ENCODE assay signal across 18 cellular contexts in the genomic region with DNA sequence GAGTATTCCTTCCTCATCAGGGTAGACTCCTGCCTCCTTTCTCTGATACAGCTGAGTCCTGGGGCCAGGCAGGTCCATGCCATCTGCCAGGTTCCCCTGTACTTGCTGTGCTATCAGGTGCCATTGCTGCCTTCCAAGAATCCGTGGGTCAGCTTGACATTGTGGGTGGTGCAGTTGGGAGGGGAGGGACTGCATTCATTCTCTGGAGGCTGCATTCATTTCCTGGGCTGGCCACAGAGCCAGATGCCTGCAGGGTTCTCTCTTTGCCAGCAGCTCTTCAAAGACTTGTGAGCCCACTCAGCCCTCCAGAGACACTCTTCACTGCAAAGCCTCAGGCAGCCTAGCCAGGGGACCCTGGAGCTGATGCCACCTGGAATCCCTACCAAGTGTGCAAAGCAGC. TPM values are rescaled to one million over a fixed set of nuclear protein-coding genes. Genes with fewer than 3 reads are reported as not detected.
DNase-seq lines count a peak whose midpoint lies in the region; ATAC-seq, FAIRE-seq and TF ChIP-seq lines count a peak whose summit lies in the region.
"Had no signal": no experiment of that assay in that cellular context is flagged by ENCODE, and none has a peak within 500 bp of the region (broad histone marks: within the 10 kb centered on the region; RNA-seq: fewer than 3 reads in every experiment).

No MANE protein-coding gene starts in this region.

- TF ChIP-seq POLR2A in NB4 (IDR thresholded peaks at IDR 0.05; ENCODE audit: extremely low read depth, insufficient read length): no peak

- no peaks in the 10 kb centered on the region for H3K9me3 Mint-ChIP-seq in progenitor cell of endocrine pancreas (ENCODE audit: low read depth)
- H3K9me3 Mint-ChIP-seq: CD8-positive, alpha-beta T cell; nephron progenitor cell had no signal

- peak; percentile 52 for DNase-seq in ELR (ENCODE audit: low read depth)
- DNase-seq in NB4 (ENCODE audit: low read depth): peak; percentile 15
- peak; percentile 29 for DNase-seq in astrocyte of the hippocampus (ENCODE audit: low read depth, low spot score)
- DNase-seq in progenitor cell of endocrine pancreas (ENCODE audit: low spot score, unreplicated experiment): no peak
- no peak for DNase-seq in frontal cortex (ENCODE audit: low spot score in 2 of 2)
- DNase-seq in activated CD4-positive, alpha-beta T cell treated with anti-CD3 and anti-CD28 coated beads, Interleukin-2, amount 50 U/mL, for 4 hours: no peak
- no peak for DNase-seq in HuH-7 (ENCODE audit: low spot score)
- DNase-seq: activated naive CD4-positive, alpha-beta T cell; CD8-positive, alpha-beta T cell; NCI-H345; nephron progenitor cell; T-helper 9 cell had no signal

- no peak overlapping the region for H3K4me3 Mint-ChIP-seq in progenitor cell of endocrine pancreas (ENCODE audit: low read depth)
- H3K4me3 Mint-ChIP-seq: CD8-positive, alpha-beta T cell; nephron progenitor cell had no signal

- no peaks in the 10 kb centered on the region for H3K36me3 Mint-ChIP-seq in progenitor cell of endocrine pancreas (ENCODE audit: insufficient read depth)
- H3K36me3 Mint-ChIP-seq: CD8-positive, alpha-beta T cell had no signal

- no peak for ATAC-seq in GM19324 (IDR thresholded peaks at IDR 0.05; ENCODE audit: low FRiP score, unreplicated experiment)
- ATAC-seq: CD8-positive, alpha-beta T cell had no signal

- FAIRE-seq in frontal cortex (lab: Jason Lieb, UNC): no peak
- FAIRE-seq: bronchial epithelial cell, RCC 7860 had no signal

- H3K4me1 Mint-ChIP-seq in progenitor cell of endocrine pancreas (ENCODE audit: low read depth): peaks cover 30% of the 10 kb centered on the region

- no peak overlapping the region for H3K4me3 ChIP-seq in NB4 (ENCODE audit: low read depth, low read length)
- H3K4me3 ChIP-seq: HAP-1, skin epidermis had no signal

- H3K27ac Mint-ChIP-seq in progenitor cell of endocrine pancreas: peak overlapping the region; percentile 56
- H3K27ac Mint-ChIP-seq: CD8-positive, alpha-beta T cell had no signal

- H3K27me3 Mint-ChIP-seq in progenitor cell of endocrine pancreas: peaks cover 24% of the 10 kb centered on the region

- TF ChIP-seq CTCF in NB4 (IDR thresholded peaks at IDR 0.05; ENCODE audit: low read depth, low read length): no peak
- no peak for TF ChIP-seq CTCF in progenitor cell of endocrine pancreas (IDR thresholded peaks at IDR 0.05; ENCODE audit: unreplicated experiment)

RNA-seq across cellular contexts. Expression of a gene that starts 20.7 kb away (rescaled TPM):
- total RNA-seq in progenitor cell of endocrine pancreas (not detected in 2 replicates), frontal cortex (2.4 TPM)
- total RNA-seq: activated CD8-positive, alpha-beta memory T cell treated with anti-CD3 and anti-CD28 coated beads for 36 hours; CD8-positive, alpha-beta T cell had no signal

Comparison
In these comparisons a context has a peak if more than half of its experiments do, and no peak if none do; other contexts are left out.
1. DNase-seq: peak in ELR (single experiment), NB4 (single experiment) and astrocyte of the hippocampus (single experiment); none in progenitor cell of endocrine pancreas (single experiment), frontal cortex (0 of 2), activated CD4-positive, alpha-beta T cell treated with anti-CD3 and anti-CD28 coated beads, Interleukin-2, amount 50 U/mL, for 4 hours (0 of 2) and HuH-7 (single experiment).